In genomic region chr7:29102554-29103151, GRCh38 we compare ENCODE assay signal across 8 cellular contexts. TPM values are rescaled to one million over a fixed set of nuclear protein-coding genes. Genes with fewer than 3 reads are reported as not detected.
DNase-seq lines count a peak whose midpoint lies in the region; ATAC-seq and TF ChIP-seq lines count a peak whose summit lies in the region.

No MANE protein-coding gene starts in this region.

- no peak overlapping the region for H3K4me3 Mint-ChIP-seq in activated T-cell treated with anti-CD3 and anti-CD28 coated beads, Interleukin-2, amount 50 U/mL, for 72 hours
- no peak overlapping the region for H3K4me3 Mint-ChIP-seq in progenitor cell of endocrine pancreas (ENCODE audit: low read depth)

- no peak overlapping the region for H3K4me3 ChIP-seq in heart right ventricle

- H3K27ac ChIP-seq in heart right ventricle: no peak overlapping the region

- no peaks in the 10 kb centered on the region for H3K36me3 Mint-ChIP-seq in activated T-cell treated with anti-CD3 and anti-CD28 coated beads, Interleukin-2, amount 50 U/mL, for 72 hours (ENCODE audit: insufficient read depth in 2 of 2)
- H3K36me3 Mint-ChIP-seq in progenitor cell of endocrine pancreas (ENCODE audit: insufficient read depth): no peaks in the 10 kb centered on the region

- no peaks in the 10 kb centered on the region for H3K9me3 Mint-ChIP-seq in activated T-cell treated with anti-CD3 and anti-CD28 coated beads, Interleukin-2, amount 50 U/mL, for 72 hours
- H3K9me3 Mint-ChIP-seq in progenitor cell of endocrine pancreas (ENCODE audit: low read depth): no peaks in the 10 kb centered on the region

- no peaks in the 10 kb centered on the region for H3K27me3 Mint-ChIP-seq in activated T-cell treated with anti-CD3 and anti-CD28 coated beads, Interleukin-2, amount 50 U/mL, for 72 hours (ENCODE audit: low read depth)
- no peaks in the 10 kb centered on the region for H3K27me3 Mint-ChIP-seq in progenitor cell of endocrine pancreas

- H3K36me3 ChIP-seq in heart right ventricle: no peaks in the 10 kb centered on the region

- no peak overlapping the region for H3K27ac Mint-ChIP-seq in activated T-cell treated with anti-CD3 and anti-CD28 coated beads, Interleukin-2, amount 50 U/mL, for 72 hours
- H3K27ac Mint-ChIP-seq in progenitor cell of endocrine pancreas: no peak overlapping the region

- no peak for ATAC-seq in activated T-cell treated with anti-CD3 and anti-CD28 coated beads, Interleukin-2, amount 50 U/mL, for 72 hours (replicated peaks in 1 of 2)
- ATAC-seq in heart right ventricle (peak; percentile 38 to 79 (median 56)), GM21526 (IDR thresholded peaks at IDR 0.05; ENCODE audit: low FRiP score, unreplicated experiment) (no peak), GM19328 (IDR thresholded peaks at IDR 0.05; ENCODE audit: unreplicated experiment) (no peak)

- WGBS in heart right ventricle, 2 donors: 13 to 17% methylated on average over 7 of the region's 7 CpGs

- intact Hi-C loops in heart right ventricle (cut with DNase I): loop anchor here in 8 of 10 donors (1.0 to 10.0 kb wide), 7 partner anchors 145 to 180 kb away; partner anchors contain the start of gene TRIL (in 5 of the 8)

- peaks cover 0 to 39% (median 18%) of the 10 kb centered on the region in 9 donors for H3K4me1 ChIP-seq in heart right ventricle

- DNase-seq in C1 segment of cervical spinal cord (lab: John Stamatoyannopoulos, UW) (peak in 9 of 14 donors; percentile 4 to 46 (median 15)), GM20000 (ENCODE audit: low spot score) (peak; percentile 26), NCI-H526 treated with DMSO at 0.1 percent for 48 hours (lab: John Stamatoyannopoulos, UW) (peak; percentile 52), heart right ventricle (peak; percentile 61 to 78), progenitor cell of endocrine pancreas (ENCODE audit: low spot score, unreplicated experiment) (peak; percentile 50)
- DNase-seq in activated T-cell treated with anti-CD3 and anti-CD28 coated beads, Interleukin-2, amount 50 U/mL, for 72 hours: peak; percentile 33 to 43

- no peaks in the 10 kb centered on the region for H3K27me3 ChIP-seq in heart right ventricle

- H3K4me1 Mint-ChIP-seq in activated T-cell treated with anti-CD3 and anti-CD28 coated beads, Interleukin-2, amount 50 U/mL, for 72 hours (ENCODE audit: low read depth): peaks cover 9% of the 10 kb centered on the region
- peaks cover 8% of the 10 kb centered on the region for H3K4me1 Mint-ChIP-seq in progenitor cell of endocrine pancreas (ENCODE audit: low read depth)

- TF ChIP-seq CTCF in GM20000 (IDR thresholded peaks at IDR 0.05; ENCODE audit: extremely low read depth, missing control alignments): peak; percentile 36
- peak; percentile 54 to 86 (median 73) for TF ChIP-seq CTCF in heart right ventricle (IDR thresholded peaks at IDR 0.05)
- TF ChIP-seq CTCF in progenitor cell of endocrine pancreas (IDR thresholded peaks at IDR 0.05; ENCODE audit: unreplicated experiment): peak; percentile 70

- H3K9me3 ChIP-seq in heart right ventricle: no peaks in the 10 kb centered on the region

RNA-seq across cellular contexts. Expression of gene CPVL, which starts 43.7 kb away (rescaled TPM):
- under 1 TPM in 1 of 2 donors, not detected in 1; 0.51 TPM for total RNA-seq in activated T-cell treated with anti-CD3 and anti-CD28 coated beads, Interleukin-2, amount 50 U/mL, for 72 hours
- total RNA-seq in heart right ventricle: 100 to 1,000 TPM in 6 of 10 donors, 10 to 100 TPM in 4; 49.4 to 215 (median 101) TPM
- 10 to 100 TPM; 82.3 to 85.5 TPM for polyA plus RNA-seq in heart right ventricle
- 22.1 and 23.1 TPM in 2 replicates for total RNA-seq in progenitor cell of endocrine pancreas

Comparison
In these comparisons a context has a peak if more than half of its experiments do, and no peak if none do; other contexts are left out.
1. DNase-seq: peak in every context shown above with its lines; median percentile 70 in heart right ventricle; 52 in NCI-H526 treated with DMSO at 0.1 percent for 48 hours; 50 in progenitor cell of endocrine pancreas; 38 in activated T-cell treated with anti-CD3 and anti-CD28 coated beads, Interleukin-2, amount 50 U/mL, for 72 hours; 26 in GM20000; 15 in C1 segment of cervical spinal cord.
2. ATAC-seq: peak in heart right ventricle (8 of 8); none in activated T-cell treated with anti-CD3 and anti-CD28 coated beads, Interleukin-2, amount 50 U/mL, for 72 hours (0 of 2), GM21526 (single experiment) and GM19328 (single experiment).
3. RNA of gene CPVL, which starts 43.7 kb away (total RNA-seq): 49.4 to 215 TPM in heart right ventricle and 22.1 to 23.1 TPM in progenitor cell of endocrine pancreas; 0.51 TPM in activated T-cell treated with anti-CD3 and anti-CD28 coated beads, Interleukin-2, amount 50 U/mL, for 72 hours; every median in the first group is over 10 times any median in the second.
4. Peak in every context shown above with its lines, with median percentiles within 50 percentile points of each other: CTCF ChIP-seq.